ENCODE assay signal across 11 cellular contexts in genomic region chr17:63440127-63440769, GRCh38. TPM values are rescaled to one million over a fixed set of nuclear protein-coding genes. Genes with fewer than 3 reads are reported as not detected.
DNase-seq lines count a peak whose midpoint lies in the region; ATAC-seq and TF ChIP-seq lines count a peak whose summit lies in the region.
"Had no signal": no experiment of that assay in that cellular context is flagged by ENCODE, and none has a peak within 500 bp of the region (broad histone marks: within the 10 kb centered on the region; RNA-seq: fewer than 3 reads in every experiment).

No MANE protein-coding gene starts in this region.

- H3K27ac Mint-ChIP-seq in activated CD4-positive, alpha-beta T cell treated with anti-CD3 and anti-CD28 coated beads, Interleukin-2, amount 10 ng/mL, durations not matched to agents 24 days and 14 days, result peak overlapping the region; percentile 86

- peaks cover 0 to 4% (median 0%) of the 10 kb centered on the region in 4 donors for H3K36me3 ChIP-seq in stomach

- H3K27me3 ChIP-seq in right cardiac atrium (ENCODE audit: control insufficient read depth, insufficient read depth) (no peaks in the 10 kb centered on the region), stomach (no peaks in the 10 kb centered on the region)

- no peaks in the 10 kb centered on the region for H3K9me3 Mint-ChIP-seq in activated CD4-positive, alpha-beta T cell treated with anti-CD3 and anti-CD28 coated beads, Interleukin-2, amount 10 ng/mL, durations not matched to agents 24 days and 14 days

- intact Hi-C loops in activated CD4-positive, alpha-beta T cell treated with anti-CD3 and anti-CD28 coated beads, Interleukin-2, amount 10 ng/mL, durations not matched to agents 24 days and 14 days (cut with micrococcal nuclease), result no loop called here
- intact Hi-C loops in right cardiac atrium (cut with DNase I) (loop anchor here in 1 of 4 donors (5.0 kb wide), 1 partner anchor 37 kb away; the partner anchor contains the start of gene ACE), stomach (cut with DNase I; ENCODE audit: low total_unique reads) (no loop called here)

- peaks cover 1% of the 10 kb centered on the region for H3K36me3 Mint-ChIP-seq in activated CD4-positive, alpha-beta T cell treated with anti-CD3 and anti-CD28 coated beads, Interleukin-2, amount 10 ng/mL, durations not matched to agents 24 days and 14 days (ENCODE audit: low read depth)

- TF ChIP-seq CTCF in stomach (IDR thresholded peaks at IDR 0.05), result no peak

- TF ChIP-seq POLR2A in stomach (IDR thresholded peaks at IDR 0.05), result no peak

- H3K4me1 ChIP-seq in right cardiac atrium (ENCODE audit: control insufficient read depth, insufficient read depth, low read length), result peaks cover 12% of the 10 kb centered on the region
- H3K4me1 ChIP-seq in stomach, result peaks cover 41 to 95% (median 78%) of the 10 kb centered on the region in 4 donors

- peak; percentile 74 for DNase-seq in activated CD4-positive, alpha-beta T cell treated with anti-CD3 and anti-CD28 coated beads, Interleukin-2, amount 10 ng/mL, durations not matched to agents 24 days and 14 days
- DNase-seq in activated CD4-positive, alpha-beta T cell treated with anti-CD3 and anti-CD28 coated beads for 48 hours, result no peak
- DNase-seq in activated gamma-delta T cell treated with Interleukin-2 at 50 U/mL for 16 hours (peak; percentile 42), right cardiac atrium (peak in 2 of 3 donors; percentile 34 to 62), stomach (no peak), SHP77 (lab: John Stamatoyannopoulos, UW) (no peak), EL (no peak)
- DNase-seq: cerebellar nuclear complex, NCI-H2171 treated with DMSO at 0.1 percent for 48 hours had no signal

- WGBS in right cardiac atrium, result 53% methylated on average over 22 of the region's 22 CpGs
- WGBS in stomach, 5 donors, result 69 to 77% (median 71%) methylated on average over 21 to 22 of the region's 22 CpGs

- H3K9me3 ChIP-seq in right cardiac atrium (ENCODE audit: control insufficient read depth, low read length) (no peaks in the 10 kb centered on the region), stomach (no peaks in the 10 kb centered on the region)
- H3K9me3 ChIP-seq: A549 had no signal

- H3K4me1 Mint-ChIP-seq in activated CD4-positive, alpha-beta T cell treated with anti-CD3 and anti-CD28 coated beads, Interleukin-2, amount 10 ng/mL, durations not matched to agents 24 days and 14 days, result peaks cover 34% of the 10 kb centered on the region

- peak overlapping the region; percentile 78 for H3K27ac ChIP-seq in right cardiac atrium (ENCODE audit: low read length)
- H3K27ac ChIP-seq in stomach, result peak overlapping the region; percentile 22 to 82 (median 60)
- H3K27ac ChIP-seq: A549 had no signal

- H3K4me3 Mint-ChIP-seq in activated CD4-positive, alpha-beta T cell treated with anti-CD3 and anti-CD28 coated beads, Interleukin-2, amount 10 ng/mL, durations not matched to agents 24 days and 14 days, result peak overlapping the region; percentile 62

- H3K4me3 ChIP-seq in right cardiac atrium (ENCODE audit: low read length) (no peak overlapping the region), stomach (no peak overlapping the region)
- H3K4me3 ChIP-seq: A549 had no signal

- no peak for TF ChIP-seq EP300 in stomach (IDR thresholded peaks at IDR 0.05)

- H3K27me3 Mint-ChIP-seq in activated CD4-positive, alpha-beta T cell treated with anti-CD3 and anti-CD28 coated beads, Interleukin-2, amount 10 ng/mL, durations not matched to agents 24 days and 14 days, result peaks cover 8% of the 10 kb centered on the region

- ATAC-seq in right cardiac atrium (peak; percentile 27 to 41), GM21423 (IDR thresholded peaks at IDR 0.05; ENCODE audit: unreplicated experiment) (no peak)

RNA-seq across cellular contexts. Expression of gene CYB561, which starts 5.9 kb away (rescaled TPM):
- total RNA-seq in activated CD4-positive, alpha-beta T cell treated with anti-CD3 and anti-CD28 coated beads, Interleukin-2, amount 10 ng/mL, durations not matched to agents 24 days and 14 days, result 1.7 and 2.0 TPM in 2 replicates
- total RNA-seq in right cardiac atrium (10 to 100 TPM; 19.2 to 26.5 (median 24.0) TPM), stomach (100 to 1,000 TPM in 2 of 5 donors, 10 to 100 TPM in 3; 26.1 to 394 (median 97.1) TPM)
- polyA plus RNA-seq in right cardiac atrium (20.2 TPM), stomach (10 to 100 TPM; 10.8 to 27.4 (median 23.7) TPM)

RNA-seq across cellular contexts. Expression of gene ACE, which starts 36.6 kb away (rescaled TPM):
- 0.26 TPM in 1 of 2 replicates, not detected in the other for total RNA-seq in activated CD4-positive, alpha-beta T cell treated with anti-CD3 and anti-CD28 coated beads, Interleukin-2, amount 10 ng/mL, durations not matched to agents 24 days and 14 days
- total RNA-seq in right cardiac atrium (10 to 100 TPM in 1 of 4 donors, 1 to 10 TPM in 3; 4.0 to 10.1 (median 6.7) TPM), stomach (100 to 1,000 TPM in 1 of 5 donors, 10 to 100 TPM in 1, 1 to 10 TPM in 3; 3.6 to 232 (median 6.8) TPM)
- polyA plus RNA-seq in right cardiac atrium (5.1 TPM), stomach (1 to 10 TPM; 1.3 to 2.7 (median 2.6) TPM)

Comparison
In these comparisons a context has a peak if more than half of its experiments do, and no peak if none do; other contexts are left out.
1. DNase-seq: peak in activated CD4-positive, alpha-beta T cell treated with anti-CD3 and anti-CD28 coated beads, Interleukin-2, amount 10 ng/mL, durations not matched to agents 24 days and 14 days (single experiment), activated gamma-delta T cell treated with Interleukin-2 at 50 U/mL for 16 hours (single experiment) and right cardiac atrium (2 of 3); none in activated CD4-positive, alpha-beta T cell treated with anti-CD3 and anti-CD28 coated beads for 48 hours (single experiment), stomach (single experiment), SHP77 (0 of 2) and EL (single experiment).